1 cellular context compared by ENCODE assay signal in the genomic region with DNA sequence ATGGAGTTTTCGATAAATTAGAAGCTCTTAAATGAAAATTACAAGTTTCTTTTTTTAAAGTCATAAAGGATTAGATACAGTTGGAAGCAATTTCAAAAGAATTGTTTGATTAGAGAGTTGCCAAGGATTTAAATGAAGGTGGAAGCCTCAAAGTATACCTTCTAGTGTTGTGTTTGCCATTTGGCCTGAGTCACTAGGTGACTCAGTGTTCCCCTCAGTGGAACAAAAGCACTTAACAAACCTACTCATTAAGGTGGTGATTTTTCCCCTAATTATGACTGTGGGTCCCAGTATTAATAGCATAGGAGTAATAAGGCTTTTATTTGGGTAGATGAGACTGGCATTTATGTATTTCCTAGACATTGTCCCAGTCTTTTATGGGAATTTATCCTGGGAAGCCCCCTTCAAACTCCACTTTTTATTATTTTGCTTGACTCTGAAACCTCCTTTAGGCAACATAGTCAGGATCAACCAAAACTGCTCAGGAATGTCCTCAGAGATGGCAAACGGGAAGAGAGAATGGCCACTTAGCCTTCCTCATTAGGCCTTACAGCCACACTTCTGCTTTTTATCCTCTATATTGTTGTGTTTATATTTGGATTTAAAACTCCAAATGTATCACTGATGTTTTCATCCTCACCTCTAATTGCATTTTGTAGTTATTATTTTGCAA.
TF ChIP-seq lines count a peak whose summit lies in the region.

No MANE protein-coding gene starts in this region.

TF ChIP-seq in SK-N-SH, 30 proteins besides CTCF, POLR2A, EP300 and RAD21 (continued from another document):
- TF ChIP-seq IRF3 (IDR thresholded peaks at IDR 0.05; ENCODE audit: low read depth, low read length), result no peak
